ENCODE assay signal across 15 cellular contexts in genomic region chr19:38284422-38284821, GRCh38. TPM values are rescaled to one million over a fixed set of nuclear protein-coding genes. Genes with fewer than 3 reads are reported as not detected.
DNase-seq lines count a peak whose midpoint lies in the region; ATAC-seq, FAIRE-seq and TF ChIP-seq lines count a peak whose summit lies in the region.
"Had no signal": no experiment of that assay in that cellular context is flagged by ENCODE, and none has a peak within 500 bp of the region (broad histone marks: within the 10 kb centered on the region; RNA-seq: fewer than 3 reads in every experiment).

No MANE protein-coding gene starts in this region.

- POLR2A ChIA-PET in activated naive CD8-positive, alpha-beta T cell treated with anti-CD3 and anti-CD28 coated beads, Interleukin-2, amount 10 ng/mL, durations not matched to agents 7 days and 5 days (lab: Charles Lee): no interaction called here

- H3K4me2 ChIP-seq in OCI-LY3 (ENCODE audit: low read length): peak overlapping the region; percentile 8

- peak overlapping the region; percentile 60 for H3K27ac Mint-ChIP-seq in activated naive CD8-positive, alpha-beta T cell treated with anti-CD3 and anti-CD28 coated beads, Interleukin-2, amount 10 ng/mL, durations not matched to agents 7 days and 5 days
- H3K27ac Mint-ChIP-seq in activated naive CD8-positive, alpha-beta T cell treated with anti-CD3 and anti-CD28 coated beads for 36 hours: no peak overlapping the region
- H3K27ac Mint-ChIP-seq: type B pancreatic cell had no signal

- TF ChIP-seq POLR2A in H54 (IDR thresholded peaks at IDR 0.05; ENCODE audit: low read depth, low read length): no peak

- H3K27ac ChIP-seq in OCI-LY3 (ENCODE audit: low read length) (no peak overlapping the region), substantia nigra (ENCODE audit: low read depth, low read length, poor library complexity, severe bottlenecking) (peak overlapping the region; percentile 26)
- H3K27ac ChIP-seq: parathyroid adenoma had no signal

- H3K4me3 ChIP-seq in OCI-LY3 (ENCODE audit: low read length): no peak overlapping the region
- H3K4me3 ChIP-seq: adrenal gland had no signal

- H3K36me3 ChIP-seq in OCI-LY3 (replicated peaks; ENCODE audit: low read depth, low read length): no peaks in the 10 kb centered on the region

- H3K9ac ChIP-seq in OCI-LY3 (ENCODE audit: low read length): peak overlapping the region; percentile 17; the same call in 1 of the 2 replicates
- H3K9ac ChIP-seq: parathyroid adenoma had no signal

- H3K4me1 Mint-ChIP-seq in activated naive CD8-positive, alpha-beta T cell treated with anti-CD3 and anti-CD28 coated beads, Interleukin-2, amount 10 ng/mL, durations not matched to agents 7 days and 5 days: peaks cover 11% of the 10 kb centered on the region
- peaks cover 14% of the 10 kb centered on the region for H3K4me1 Mint-ChIP-seq in activated naive CD8-positive, alpha-beta T cell treated with anti-CD3 and anti-CD28 coated beads for 36 hours

- no peak for ATAC-seq in activated naive CD8-positive, alpha-beta T cell treated with anti-CD3 and anti-CD28 coated beads, Interleukin-2, amount 10 ng/mL, durations not matched to agents 7 days and 5 days (ENCODE audit: low read depth)
- ATAC-seq: PC-3 had no signal

- no peaks in the 10 kb centered on the region for H3K79me2 ChIP-seq in OCI-LY3 (ENCODE audit: low read length)

- no peak for FAIRE-seq in H54 (lab: Jason Lieb, UNC)
- FAIRE-seq: D721Med had no signal

- no peaks in the 10 kb centered on the region for H4K20me1 ChIP-seq in OCI-LY3 (ENCODE audit: insufficient read depth, low read length)

- H3K27me3 Mint-ChIP-seq in activated naive CD8-positive, alpha-beta T cell treated with anti-CD3 and anti-CD28 coated beads, Interleukin-2, amount 10 ng/mL, durations not matched to agents 7 days and 5 days: no peaks in the 10 kb centered on the region
- H3K27me3 Mint-ChIP-seq in activated naive CD8-positive, alpha-beta T cell treated with anti-CD3 and anti-CD28 coated beads for 36 hours: no peaks in the 10 kb centered on the region
- H3K27me3 Mint-ChIP-seq: type B pancreatic cell had no signal

- H2AFZ ChIP-seq in OCI-LY3 (ENCODE audit: low read depth, low read length): no peak overlapping the region
- H2AFZ ChIP-seq: parathyroid adenoma had no signal

- no peaks in the 10 kb centered on the region for H3K9me3 ChIP-seq in OCI-LY3 (ENCODE audit: insufficient read depth, low read length)
- H3K9me3 ChIP-seq: adrenal gland had no signal

- H3K27me3 ChIP-seq in OCI-LY3 (ENCODE audit: low read depth, low read length): no peaks in the 10 kb centered on the region
- H3K27me3 ChIP-seq: adrenal gland had no signal

- no peak for DNase-seq in activated naive CD8-positive, alpha-beta T cell treated with anti-CD3 and anti-CD28 coated beads, Interleukin-2, amount 10 ng/mL, durations not matched to agents 7 days and 5 days
- DNase-seq in activated naive CD8-positive, alpha-beta T cell treated with anti-CD3 and anti-CD28 coated beads for 36 hours: no peak
- peak; percentile 41 for DNase-seq in germinal center (ENCODE audit: low spot score)
- DNase-seq in substantia nigra (lab: John Stamatoyannopoulos, UW): peak in 14 of 49 donors; percentile 5 to 43 (median 16)
- no peak for DNase-seq in AG08395 (ENCODE audit: low spot score)
- no peak for DNase-seq in H54 (ENCODE audit: insufficient read length, low spot score)
- no peak for DNase-seq in kidney glomerular epithelial cell (lab: John Stamatoyannopoulos, UW)
- DNase-seq: midbrain, PC-3, T-helper 9 cell had no signal

- H3K4me3 Mint-ChIP-seq in activated naive CD8-positive, alpha-beta T cell treated with anti-CD3 and anti-CD28 coated beads, Interleukin-2, amount 10 ng/mL, durations not matched to agents 7 days and 5 days: no peak overlapping the region
- no peak overlapping the region for H3K4me3 Mint-ChIP-seq in activated naive CD8-positive, alpha-beta T cell treated with anti-CD3 and anti-CD28 coated beads for 36 hours
- H3K4me3 Mint-ChIP-seq: type B pancreatic cell had no signal

- no peaks in the 10 kb centered on the region for H3K9me3 Mint-ChIP-seq in activated naive CD8-positive, alpha-beta T cell treated with anti-CD3 and anti-CD28 coated beads, Interleukin-2, amount 10 ng/mL, durations not matched to agents 7 days and 5 days
- no peaks in the 10 kb centered on the region for H3K9me3 Mint-ChIP-seq in activated naive CD8-positive, alpha-beta T cell treated with anti-CD3 and anti-CD28 coated beads for 36 hours
- H3K9me3 Mint-ChIP-seq: type B pancreatic cell had no signal

- H3K36me3 Mint-ChIP-seq in activated naive CD8-positive, alpha-beta T cell treated with anti-CD3 and anti-CD28 coated beads, Interleukin-2, amount 10 ng/mL, durations not matched to agents 7 days and 5 days: peaks cover 3% of the 10 kb centered on the region
- no peaks in the 10 kb centered on the region for H3K36me3 Mint-ChIP-seq in activated naive CD8-positive, alpha-beta T cell treated with anti-CD3 and anti-CD28 coated beads for 36 hours
- H3K36me3 Mint-ChIP-seq: type B pancreatic cell had no signal

- H3K4me1 ChIP-seq in OCI-LY3 (ENCODE audit: low read length): peaks cover 11% of the 10 kb centered on the region

- no peak for TF ChIP-seq CTCF in OCI-LY3 (IDR thresholded peaks at IDR 0.05; ENCODE audit: low read depth, low read length)

RNA-seq across cellular contexts. Expression of gene C19orf33, which starts 19.6 kb away (rescaled TPM):
- total RNA-seq in activated naive CD8-positive, alpha-beta T cell treated with anti-CD3 and anti-CD28 coated beads, Interleukin-2, amount 10 ng/mL, durations not matched to agents 7 days and 5 days: not detected
- total RNA-seq in activated naive CD8-positive, alpha-beta T cell treated with anti-CD3 and anti-CD28 coated beads for 36 hours: not detected

RNA-seq across cellular contexts. Expression of gene SPINT2, which starts 20.0 kb away (rescaled TPM):
- 10 to 100 TPM; 50.3 to 60.9 TPM for total RNA-seq in activated naive CD8-positive, alpha-beta T cell treated with anti-CD3 and anti-CD28 coated beads, Interleukin-2, amount 10 ng/mL, durations not matched to agents 7 days and 5 days
- 10 to 100 TPM; 28.2 to 31.7 TPM for total RNA-seq in activated naive CD8-positive, alpha-beta T cell treated with anti-CD3 and anti-CD28 coated beads for 36 hours

RNA-seq across cellular contexts. Expression of gene PPP1R14A, which starts 28.2 kb away (rescaled TPM):
- total RNA-seq in activated naive CD8-positive, alpha-beta T cell treated with anti-CD3 and anti-CD28 coated beads, Interleukin-2, amount 10 ng/mL, durations not matched to agents 7 days and 5 days: not detected
- not detected for total RNA-seq in activated naive CD8-positive, alpha-beta T cell treated with anti-CD3 and anti-CD28 coated beads for 36 hours
- total RNA-seq: PC-3 had no signal

RNA-seq across cellular contexts. Expression of gene YIF1B, which starts 31.3 kb away (rescaled TPM):
- total RNA-seq in activated naive CD8-positive, alpha-beta T cell treated with anti-CD3 and anti-CD28 coated beads, Interleukin-2, amount 10 ng/mL, durations not matched to agents 7 days and 5 days: 10 to 100 TPM; 59.9 to 65.5 TPM
- total RNA-seq in activated naive CD8-positive, alpha-beta T cell treated with anti-CD3 and anti-CD28 coated beads for 36 hours: 10 to 100 TPM; 57.3 to 63.0 TPM

RNA-seq across cellular contexts. Expression of gene KCNK6, which starts 35.2 kb away (rescaled TPM):
- total RNA-seq in activated naive CD8-positive, alpha-beta T cell treated with anti-CD3 and anti-CD28 coated beads, Interleukin-2, amount 10 ng/mL, durations not matched to agents 7 days and 5 days: 10 to 100 TPM; 12.9 to 13.3 TPM
- total RNA-seq in activated naive CD8-positive, alpha-beta T cell treated with anti-CD3 and anti-CD28 coated beads for 36 hours: 1 to 10 TPM; 6.6 to 6.9 TPM
